Comparison of ENCODE assay signal across 10 cellular contexts in genomic region chr9:19101203-19101602, GRCh38. TPM values are rescaled to one million over a fixed set of nuclear protein-coding genes. Genes with fewer than 3 reads are reported as not detected.
DNase-seq lines count a peak whose midpoint lies in the region; TF ChIP-seq lines count a peak whose summit lies in the region.
"Had no signal": no experiment of that assay in that cellular context is flagged by ENCODE, and none has a peak within 500 bp of the region (broad histone marks: within the 10 kb centered on the region; RNA-seq: fewer than 3 reads in every experiment).

No MANE protein-coding gene starts in this region.

- H3K36me3 Mint-ChIP-seq in nephron progenitor cell (ENCODE audit: low read depth) = peaks cover 31% of the 10 kb centered on the region

- intact Hi-C loops in mammary epithelial cell (cut with micrococcal nuclease) = loop anchor here (5.0 kb wide), 1 partner anchor 54 kb away; the partner anchor contains the start of gene RRAGA

- peak overlapping the region; percentile 96 for H3K4me3 Mint-ChIP-seq in nephron progenitor cell

- in situ Hi-C loops in mammary epithelial cell (cut with MboI; ENCODE audit: low sequenced_read_pairs in 2 of 2) = loop anchor here in 1 of 2 donors (5.0 to 25.0 kb wide), 2 partner anchors 71 to 1136 kb away; no protein-coding TSS in a partner anchor

- TF ChIP-seq CTCF in mammary epithelial cell (conservative IDR thresholded peaks at IDR 0.05 in 1 of 2, IDR thresholded peaks at IDR 0.05 in 1 of 2; ENCODE audit: extremely low read depth in 1 of 2, insufficient read depth in 1 of 2, low read depth in 1 of 2, low read length in 2 of 2) (no peak), nephron progenitor cell (IDR thresholded peaks at IDR 0.05) (no peak)

- no peaks in the 10 kb centered on the region for H3K9me3 ChIP-seq in ES-I3 (ENCODE audit: control insufficient read depth, insufficient read depth, low read length)
- H3K9me3 ChIP-seq in MG63 = no peaks in the 10 kb centered on the region
- no peaks in the 10 kb centered on the region for H3K9me3 ChIP-seq in mammary epithelial cell (replicated peaks; ENCODE audit: insufficient read depth, low read length)
- H3K9me3 ChIP-seq: psoas muscle had no signal

- peaks cover 32% of the 10 kb centered on the region for H3K4me1 Mint-ChIP-seq in nephron progenitor cell

- no TSS peak for BruUV-seq in mammary epithelial cell (replicated peaks; lab: Mats Ljungman, UMichigan)

- H3K4me1 ChIP-seq in ES-I3 (ENCODE audit: insufficient read depth, low read length) (peaks cover 6% of the 10 kb centered on the region; the same call in 1 of the 2 replicates), mammary epithelial cell (ENCODE audit: insufficient read depth, low read length) (peaks cover 21% of the 10 kb centered on the region)

- H3K27me3 Mint-ChIP-seq in nephron progenitor cell (ENCODE audit: low read depth, poor library complexity) = no peaks in the 10 kb centered on the region

- no peaks in the 10 kb centered on the region for H3K36me3 ChIP-seq in ES-I3 (ENCODE audit: insufficient read depth, low read length)
- peaks cover 42% of the 10 kb centered on the region for H3K36me3 ChIP-seq in MG63
- H3K36me3 ChIP-seq in mammary epithelial cell (ENCODE audit: insufficient read depth, low read length) = peaks cover 6% of the 10 kb centered on the region

- H4K20me1 ChIP-seq in mammary epithelial cell (ENCODE audit: insufficient read depth, low read length) = no peaks in the 10 kb centered on the region

- peak overlapping the region; percentile 83 for H3K4me2 ChIP-seq in mammary epithelial cell (ENCODE audit: insufficient read depth, low read depth, low read length)

- dilution Hi-C loops in mammary epithelial cell (cut with HindIII; ENCODE audit: low sequenced_read_pairs) = no loop called here

- H3K9me3 Mint-ChIP-seq in nephron progenitor cell = no peaks in the 10 kb centered on the region

- H3K4me3 ChIP-seq in MG63 (peak overlapping the region; percentile 67), mammary epithelial cell (replicated peaks in 1 of 3; ENCODE audit: insufficient read depth in 1 of 3, low read depth in 2 of 3, low read length in 3 of 3) (peak overlapping the region; percentile 41 to 93 (median 46))

- H3K79me2 ChIP-seq in mammary epithelial cell (ENCODE audit: insufficient read depth, low read length) = peaks cover 57% of the 10 kb centered on the region

- peak overlapping the region; percentile 15 for H3K27ac ChIP-seq in mammary epithelial cell (ENCODE audit: insufficient read depth, low read depth, low read length)
- H3K27ac ChIP-seq: psoas muscle had no signal

- no peaks in the 10 kb centered on the region for H3K27me3 ChIP-seq in MG63
- no peaks in the 10 kb centered on the region for H3K27me3 ChIP-seq in mammary epithelial cell (ENCODE audit: insufficient read depth, low read length)

- peak overlapping the region; percentile 80 for H3K9ac ChIP-seq in ES-I3 (ENCODE audit: low read depth, low read length)
- peak overlapping the region; percentile 27 for H3K9ac ChIP-seq in mammary epithelial cell (ENCODE audit: insufficient read depth, low read length)

- no peak overlapping the region for H3K27ac Mint-ChIP-seq in nephron progenitor cell

- no peak overlapping the region for H2AFZ ChIP-seq in mammary epithelial cell (ENCODE audit: low read depth, low read length)

- DNase-seq in MG63 (no peak), mammary epithelial cell (no peak), nephron progenitor cell (no peak), anterior cingulate cortex (lab: John Stamatoyannopoulos, UW) (no peak), dermis blood vessel endothelial cell (no peak), iPS-NIHi7 (ENCODE audit: extremely low spot score) (no peak), SW 1271 (lab: John Stamatoyannopoulos, UW) (no peak)
- DNase-seq: psoas muscle; stimulated activated naive CD4-positive, alpha-beta T cell had no signal

- 43% methylated on average over 8 of the region's 8 CpGs for WGBS in mammary epithelial cell (ENCODE audit: low coverage, missing lambda C conversion rate)

- CTCF ChIA-PET in mammary epithelial cell (lab: Charles Lee; ENCODE audit: low non-redundant PET) = no interaction called here

RNA-seq across cellular contexts. Expression of gene HAUS6, which starts 1.5 kb away (rescaled TPM):
- 22.9 and 41.9 TPM in 2 replicates for total RNA-seq in MG63 (2014; rRNA removed; shearing (Covaris generic); ENCODE audit: low replicate concordance)
- total RNA-seq in mammary epithelial cell (10 to 100 TPM; 19.5 to 21.2 TPM), dermis blood vessel endothelial cell (18.4 and 23.8 TPM in 2 replicates)
- polyA plus RNA-seq in mammary epithelial cell = 9.7 TPM
- 10.5 TPM for polyA minus RNA-seq in mammary epithelial cell

RNA-seq across cellular contexts. Expression of gene PLIN2, which starts 26.1 kb away (rescaled TPM):
- 153 and 228 TPM in 2 replicates for total RNA-seq in MG63 (2014; rRNA removed; shearing (Covaris generic); ENCODE audit: low replicate concordance)
- total RNA-seq in mammary epithelial cell = 10 to 100 TPM in 1 of 2 donors, under 1 TPM in 1; 0.59 to 63.8 TPM
- polyA plus RNA-seq in mammary epithelial cell = 1.6 TPM
- polyA minus RNA-seq in mammary epithelial cell = not detected
- 141 and 188 TPM in 2 replicates for total RNA-seq in dermis blood vessel endothelial cell

RNA-seq across cellular contexts. Expression of gene RRAGA, which starts 52.0 kb away (rescaled TPM):
- total RNA-seq in MG63 (2014; rRNA removed; shearing (Covaris generic); ENCODE audit: low replicate concordance) = 253 and 254 TPM in 2 replicates
- 10 to 100 TPM; 57.3 to 87.5 TPM for total RNA-seq in mammary epithelial cell
- polyA plus RNA-seq in mammary epithelial cell = 141 TPM
- polyA minus RNA-seq in mammary epithelial cell = 106 TPM
- total RNA-seq in dermis blood vessel endothelial cell = 34.6 and 37.8 TPM in 2 replicates
